ENCODE assay signal across 1 cellular context in genomic region chr14:91873476-91874265, GRCh38.
TF ChIP-seq lines count a peak whose summit lies in the region.

No MANE protein-coding gene starts in this region.

TF ChIP-seq in SK-N-SH, 30 proteins besides CTCF, POLR2A, EP300 and RAD21 (continued from another document):
- TF ChIP-seq PBX3 (IDR thresholded peaks at IDR 0.05) (no peak), SIN3A (IDR thresholded peaks at IDR 0.05; ENCODE audit: borderline replicate concordance, low read depth, low read length) (no peak), NRF1 (IDR thresholded peaks at IDR 0.05; ENCODE audit: low read depth, low read length) (no peak), FOXM1 (IDR thresholded peaks at IDR 0.05; ENCODE audit: low read depth) (no peak)
